17 cellular contexts compared by ENCODE assay signal in the genomic region with DNA sequence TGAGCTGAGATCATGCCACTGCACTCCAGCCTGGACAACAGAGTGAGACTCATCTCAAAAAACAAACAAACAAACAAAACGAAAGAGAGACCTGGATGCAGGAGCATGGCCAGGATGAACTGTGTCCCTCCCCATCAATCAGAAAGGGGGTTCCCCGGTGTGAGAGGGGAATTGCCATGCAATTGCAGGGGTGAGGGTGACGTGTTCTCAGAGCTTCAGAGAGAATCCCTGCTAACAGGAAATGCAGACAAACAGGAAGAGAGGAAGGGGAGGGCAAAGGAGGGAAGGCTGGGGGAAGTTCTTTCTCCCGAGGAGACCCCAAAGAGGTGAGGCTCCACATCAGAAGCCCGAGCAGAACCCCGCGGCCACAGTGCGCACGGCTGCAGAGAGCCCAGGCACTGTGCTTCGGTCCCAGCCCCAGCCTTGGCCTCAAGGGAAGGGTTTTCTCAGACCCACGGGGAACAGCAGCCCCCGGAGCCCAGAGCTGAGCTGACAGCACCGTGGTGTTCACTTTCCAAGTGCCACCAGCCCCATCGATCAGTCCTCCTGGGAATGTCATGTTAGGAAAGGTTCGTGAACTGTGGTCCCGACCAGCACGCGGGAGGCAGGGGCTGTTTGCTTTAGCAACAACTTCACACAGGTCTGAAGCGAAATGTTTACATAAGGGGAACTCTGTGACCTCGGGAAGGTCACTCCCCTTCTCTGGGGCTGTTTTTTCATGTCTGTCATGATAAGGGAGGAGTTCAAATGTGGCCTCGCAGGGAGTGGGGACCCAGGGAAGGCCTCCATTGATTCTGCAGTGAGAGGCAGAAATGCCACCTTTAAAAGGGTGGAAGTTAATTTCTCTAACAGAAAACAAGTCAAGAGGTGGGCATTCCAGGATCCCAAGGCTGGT.
DNase-seq lines count a peak whose midpoint lies in the region; FAIRE-seq and TF ChIP-seq lines count a peak whose summit lies in the region.
"Had no signal": no experiment of that assay in that cellular context is flagged by ENCODE, and none has a peak within 500 bp of the region (broad histone marks: within the 10 kb centered on the region; RNA-seq: fewer than 3 reads in every experiment).

No MANE protein-coding gene starts in this region.

- no peak for TF ChIP-seq CTCF in H1 (IDR thresholded peaks at IDR 0.05; ENCODE audit: control extremely low read depth in 1 of 3, insufficient read depth in 1 of 3, low read depth in 1 of 3, low read length in 3 of 3)
- TF ChIP-seq CTCF in osteoblast (IDR thresholded peaks at IDR 0.05; ENCODE audit: extremely low read depth, low read depth, low read length) = no peak
- TF ChIP-seq CTCF in esophagus muscularis mucosa (IDR thresholded peaks at IDR 0.05) = no peak

- TF ChIP-seq EP300 in H1 (IDR thresholded peaks at IDR 0.05; ENCODE audit: borderline replicate concordance in 1 of 2, low read depth in 2 of 2, low read length in 2 of 2) (no peak), esophagus muscularis mucosa (IDR thresholded peaks at IDR 0.05) (no peak)

- TF ChIP-seq RAD21 in H1 (IDR thresholded peaks at IDR 0.05 in 1 of 2, conservative IDR thresholded peaks at IDR 0.05 in 1 of 2; ENCODE audit: low read depth in 2 of 2, low read length in 2 of 2) = no peak

- H3K27ac Mint-ChIP-seq in activated CD4-positive, alpha-beta T cell treated with anti-CD3 and anti-CD28 coated beads, Interleukin-2, amount 10 ng/mL, durations not matched to agents 24 days and 14 days = peak overlapping the region; percentile 48

- H4K20me1 ChIP-seq in H1 (replicated peaks in 1 of 2; ENCODE audit: control insufficient read depth in 1 of 2, insufficient read depth in 2 of 2, low read length in 2 of 2) (no peaks in the 10 kb centered on the region), osteoblast (ENCODE audit: insufficient read depth, low read length) (no peaks in the 10 kb centered on the region)

- H3K23ac ChIP-seq in H1 (ENCODE audit: insufficient read length) = no peak overlapping the region

- POLR2A ChIA-PET in H1 (lab: Charles Lee; ENCODE audit: partially characterized antibody) = interaction anchor here (1.2 kb wide), 1 partner anchor 10 kb away, joined by 4 read pairs; no protein-coding TSS in a partner anchor

- H3K56ac ChIP-seq in H1 (replicated peaks; ENCODE audit: insufficient read length, low read depth, low read length) = no peak overlapping the region

- no peak overlapping the region for H2AK5ac ChIP-seq in H1 (ENCODE audit: low read depth, low read length)

- H2BK20ac ChIP-seq in H1 (ENCODE audit: low read length) = no peak overlapping the region

- no peak overlapping the region for H2BK5ac ChIP-seq in H1 (ENCODE audit: low read depth, low read length)

- H3K9me3 ChIP-seq in H1 (ENCODE audit: insufficient read depth in 2 of 2, low read depth in 1 of 2, low read length in 1 of 2) (no peaks in the 10 kb centered on the region), osteoblast (ENCODE audit: low read depth, low read length) (no peaks in the 10 kb centered on the region), esophagus muscularis mucosa (peaks cover 0 to 4% (median 0%) of the 10 kb centered on the region in 4 donors)
- H3K9me3 ChIP-seq: spleen, tibial artery had no signal

- intact Hi-C loops in activated CD4-positive, alpha-beta T cell treated with anti-CD3 and anti-CD28 coated beads, Interleukin-2, amount 10 ng/mL, durations not matched to agents 24 days and 14 days (cut with micrococcal nuclease) = no loop called here
- intact Hi-C loops in esophagus muscularis mucosa (cut with DNase I) = no loop called here

- H3K27me3 ChIP-seq in H1 (replicated peaks in 1 of 4; ENCODE audit: control insufficient read depth in 3 of 4, extremely low read depth in 1 of 4, insufficient read depth in 3 of 4, low read length in 3 of 4) (peaks cover 0 to 3% (median 0%) of the 10 kb centered on the region in 4 experiments; a peak in 1 of 7 replicates), osteoblast (ENCODE audit: insufficient read depth, low read length) (peaks cover 21% of the 10 kb centered on the region), esophagus muscularis mucosa (peaks cover 0 to 86% (median 3%) of the 10 kb centered on the region in 4 donors)
- H3K27me3 ChIP-seq: tibial artery had no signal

- CTCF ChIA-PET in H1 (lab: Charles Lee; ENCODE audit: partially characterized antibody) = interaction anchor here (0.6 to 1.5 kb wide), 4 partner anchors 7 to 170 kb away, joined by 3 to 7 read pairs (median 4); no protein-coding TSS in a partner anchor

- no peaks in the 10 kb centered on the region for H3K79me1 ChIP-seq in H1 (ENCODE audit: low read depth, low read length)

- no peaks in the 10 kb centered on the region for H3K79me2 ChIP-seq in H1 (ENCODE audit: control insufficient read depth in 1 of 2, insufficient read depth in 2 of 2, low read length in 2 of 2)
- H3K79me2 ChIP-seq in osteoblast (ENCODE audit: insufficient read depth, low read length) = no peaks in the 10 kb centered on the region

- WGBS in H1 (ENCODE audit: extremely low coverage in 1 of 2, insufficient coverage in 1 of 2, insufficient read length in 1 of 2, insufficient replicate concordance in 2 of 2, low coverage in 1 of 2, low lambda C conversion rate in 2 of 2, missing lambda C conversion rate in 1 of 2), 2 experiments = 83% methylated on average over 21 of the region's 21 CpGs; no CpG with 5 or more reads in 1 of the 2 experiments
- 58% methylated on average over 18 of the region's 21 CpGs for WGBS in esophagus muscularis mucosa

- peaks cover 2% of the 10 kb centered on the region for H3K27me3 Mint-ChIP-seq in activated CD4-positive, alpha-beta T cell treated with anti-CD3 and anti-CD28 coated beads, Interleukin-2, amount 10 ng/mL, durations not matched to agents 24 days and 14 days

- H3K23me2 ChIP-seq in H1 (ENCODE audit: low read depth, low read length) = no peaks in the 10 kb centered on the region

- no peak overlapping the region for H4K8ac ChIP-seq in H1 (ENCODE audit: extremely low read depth, insufficient read depth, low read length)

- no peak overlapping the region for H3K4ac ChIP-seq in H1 (replicated peaks; ENCODE audit: insufficient read length, low read depth, low read length)

- peak; percentile 66 for DNase-seq in activated CD4-positive, alpha-beta T cell treated with anti-CD3 and anti-CD28 coated beads, Interleukin-2, amount 10 ng/mL, durations not matched to agents 24 days and 14 days
- no peak for DNase-seq in activated CD4-positive, alpha-beta T cell treated with anti-CD3 and anti-CD28 coated beads for 4 hours
- DNase-seq in Jurkat, Clone E6-1 (ENCODE audit: low read depth, low spot score) = peak; percentile 40
- DNase-seq in H1 (ENCODE audit: low read depth in 1 of 2, low spot score in 2 of 2) (no peak), osteoblast (ENCODE audit: insufficient read length, low spot score, missing footprints) (peak; percentile 47), putamen (ENCODE audit: low spot score) (no peak), esophagus muscularis mucosa (ENCODE audit: extremely low spot score) (no peak)
- DNase-seq in stimulated activated naive CD4-positive, alpha-beta T cell (lab: John Stamatoyannopoulos, UW) = no peak
- DNase-seq: activated CD4-positive, CD25-positive, alpha-beta regulatory T cell; head of caudate nucleus; NCI-H2081; NK-92 treated with Interleukin-12 subunit alpha and Interleukin-12 subunit beta, amount 100 ng/mL, for 24 hours; spleen; tibial artery had no signal

- no peaks in the 10 kb centered on the region for H3K36me3 ChIP-seq in H1 (ENCODE audit: control insufficient read depth in 2 of 4, insufficient read depth in 4 of 4, low read length in 3 of 4)
- H3K36me3 ChIP-seq in osteoblast (ENCODE audit: insufficient read depth, low read length) = no peaks in the 10 kb centered on the region
- no peaks in the 10 kb centered on the region for H3K36me3 ChIP-seq in esophagus muscularis mucosa
- H3K36me3 ChIP-seq: spleen, tibial artery had no signal

- no peak overlapping the region; the same call in 1 of the 2 replicates for H3K4me3 ChIP-seq in Jurkat, Clone E6-1 (ENCODE audit: low read length)
- H3K4me3 ChIP-seq in H1 (ENCODE audit: extremely low read depth in 1 of 4, insufficient read depth in 2 of 4, low read depth in 3 of 4, low read length in 4 of 4) = no peak overlapping the region
- H3K4me3 ChIP-seq in osteoblast (ENCODE audit: insufficient read depth, low read length) = no peak overlapping the region
- H3K4me3 ChIP-seq in esophagus muscularis mucosa = no peak overlapping the region
- H3K4me3 ChIP-seq: spleen, tibial artery had no signal

- H3K4me3 Mint-ChIP-seq in activated CD4-positive, alpha-beta T cell treated with anti-CD3 and anti-CD28 coated beads, Interleukin-2, amount 10 ng/mL, durations not matched to agents 24 days and 14 days = peak overlapping the region; percentile 25

- no peaks in the 10 kb centered on the region for H3K9me3 Mint-ChIP-seq in activated CD4-positive, alpha-beta T cell treated with anti-CD3 and anti-CD28 coated beads, Interleukin-2, amount 10 ng/mL, durations not matched to agents 24 days and 14 days

- H3K4me2 ChIP-seq in H1 (ENCODE audit: insufficient read depth in 1 of 2, low read depth in 2 of 2, low read length in 2 of 2) (no peak overlapping the region), osteoblast (ENCODE audit: insufficient read depth, low read length) (no peak overlapping the region)

- no peak overlapping the region for H3K9ac ChIP-seq in H1 (replicated peaks in 1 of 4; ENCODE audit: extremely low read depth in 1 of 4, low read depth in 3 of 4, low read length in 3 of 4)

- TF ChIP-seq POLR2A in H1 (IDR thresholded peaks at IDR 0.05; ENCODE audit: control extremely low read depth in 1 of 2, low read depth in 2 of 2, low read length in 2 of 2) = no peak
- no peak for TF ChIP-seq POLR2A in esophagus muscularis mucosa (IDR thresholded peaks at IDR 0.05; ENCODE audit: low read depth)

- peak overlapping the region; percentile 71 for H3K18ac ChIP-seq in H1 (ENCODE audit: extremely low read depth, low read length)

- no peak overlapping the region for H4K5ac ChIP-seq in H1 (ENCODE audit: insufficient read length, low read depth, low read length)

- no peak overlapping the region for H2BK120ac ChIP-seq in H1 (replicated peaks; ENCODE audit: low read depth, low read length)

- H3K14ac ChIP-seq in H1 (ENCODE audit: insufficient read length) = no peak overlapping the region

- H3K4me1 ChIP-seq in H1 (replicated peaks in 1 of 4; ENCODE audit: control insufficient read depth in 3 of 4, insufficient read depth in 4 of 4, low read length in 3 of 4) (peaks cover 0 to 12% (median 9%) of the 10 kb centered on the region in 4 experiments; a peak in 6 of 7 replicates), osteoblast (ENCODE audit: insufficient read depth, low read length) (no peaks in the 10 kb centered on the region), esophagus muscularis mucosa (no peaks in the 10 kb centered on the region)

- no peaks in the 10 kb centered on the region for H3K36me3 Mint-ChIP-seq in activated CD4-positive, alpha-beta T cell treated with anti-CD3 and anti-CD28 coated beads, Interleukin-2, amount 10 ng/mL, durations not matched to agents 24 days and 14 days (ENCODE audit: low read depth)

- H2BK12ac ChIP-seq in H1 (ENCODE audit: low read depth, low read length) = 0 out of 2 replicates have a peak overlapping the region, but pooled peaks have one; percentile 84

- H2AFZ ChIP-seq in H1 (ENCODE audit: low read length) (no peak overlapping the region), osteoblast (ENCODE audit: low read length) (no peak overlapping the region)

- H2BK15ac ChIP-seq in H1 (ENCODE audit: low read length) = no peak overlapping the region

- H4K91ac ChIP-seq in H1 (replicated peaks; ENCODE audit: insufficient read length, low read length) = no peak overlapping the region

- no peak for FAIRE-seq in H1 (lab: Jason Lieb, UNC)
- FAIRE-seq: bronchial epithelial cell, D721Med, endometrium had no signal

- peaks cover 8% of the 10 kb centered on the region for H3K4me1 Mint-ChIP-seq in activated CD4-positive, alpha-beta T cell treated with anti-CD3 and anti-CD28 coated beads, Interleukin-2, amount 10 ng/mL, durations not matched to agents 24 days and 14 days

- H3K27ac ChIP-seq in H1 (ENCODE audit: low read depth, low read length) = no peak overlapping the region
- H3K27ac ChIP-seq in osteoblast (ENCODE audit: low read depth, low read length) = no peak overlapping the region
- H3K27ac ChIP-seq in esophagus muscularis mucosa (replicated peaks in 1 of 4) = no peak overlapping the region
- H3K27ac ChIP-seq: spleen, tibial artery had no signal

Comparison
In these comparisons a context has a peak if more than half of its experiments do, and no peak if none do; other contexts are left out.
1. DNase-seq: peak in activated CD4-positive, alpha-beta T cell treated with anti-CD3 and anti-CD28 coated beads, Interleukin-2, amount 10 ng/mL, durations not matched to agents 24 days and 14 days (single experiment), Jurkat, Clone E6-1 (single experiment) and osteoblast (single experiment); none in activated CD4-positive, alpha-beta T cell treated with anti-CD3 and anti-CD28 coated beads for 4 hours (0 of 2), H1 (0 of 2), stimulated activated naive CD4-positive, alpha-beta T cell (0 of 6), putamen (single experiment) and esophagus muscularis mucosa (single experiment).